In genomic region chr4:151325320-151326246, GRCh38 we compare ENCODE assay signal across 8 cellular contexts. TPM values are rescaled to one million over a fixed set of nuclear protein-coding genes. Genes with fewer than 3 reads are reported as not detected.
A peak's percentile ranks its signal among the peaks of the same experiment; 100 is the strongest.
DNase-seq lines count a peak whose midpoint lies in the region; ATAC-seq and FAIRE-seq lines count a peak whose summit lies in the region.

SH3D19 (minus strand) TSS chr4:151325605; CDS start chr4:151325352, 253 bp downstream.

- DNase-seq in Daoy (ENCODE audit: low read depth) (peak; percentile 57), M059J (ENCODE audit: low read depth) (peak; percentile 73), adipocyte (ENCODE audit: low read depth) (peak; percentile 76), head of caudate nucleus (peak in 41 of 42 donors; percentile 26 to 82 (median 68)), nucleus accumbens (lab: John Stamatoyannopoulos, UW) (peak in 47 of 56 donors; percentile 6 to 71 (median 44)), GM19239 (ENCODE audit: insufficient read length, low spot score) (no peak)
- no peak for DNase-seq in stimulated activated CD4-positive, alpha-beta T cell treated with anti-CD3 and anti-CD28 coated beads, Interleukin-1b, Interleukin-23, amount 100 ng/mL, for 48 hours

- peak within 1 kb of the TSS; percentile 92 for H3K4me3 ChIP-seq in adipocyte (ENCODE audit: low read length)

- H3K4me1 ChIP-seq in adipocyte (ENCODE audit: control insufficient read depth, insufficient read depth, low read length), result peaks cover 24% of the 10 kb centered on the region

- no peak for ATAC-seq in HG02970 (IDR thresholded peaks at IDR 0.05; ENCODE audit: low FRiP score, unreplicated experiment)

- no peaks in the 10 kb centered on the region for H3K27me3 ChIP-seq in adipocyte (replicated peaks; ENCODE audit: control insufficient read depth, insufficient read depth, low read length)

- no peaks in the 10 kb centered on the region for H3K9me3 ChIP-seq in adipocyte (ENCODE audit: control insufficient read depth, low read length)

- no peaks in the 10 kb centered on the region for H3K36me3 ChIP-seq in adipocyte (ENCODE audit: control insufficient read depth, insufficient read depth, low read length, severe bottlenecking)

- intact Hi-C loops in head of caudate nucleus (cut with DNase I), result no loop called here

- peak within 1 kb of the TSS; percentile 76 for H3K9ac ChIP-seq in adipocyte (ENCODE audit: low read length)

- no peak for FAIRE-seq in GM19239 (lab: Jason Lieb, UNC)

RNA-seq across cellular contexts. Expression of gene SH3D19, which starts in this region (rescaled TPM):
- 5.3 and 5.8 TPM in 2 replicates for total RNA-seq in Daoy (2014; rRNA removed; shearing (Covaris generic))
- 10.0 and 13.7 TPM in 2 replicates for total RNA-seq in M059J (2014; rRNA removed; shearing (Covaris generic))

Comparison
In these comparisons a context has a peak if more than half of its experiments do, and no peak if none do; other contexts are left out.
1. DNase-seq: peak in Daoy (single experiment), M059J (single experiment), adipocyte (single experiment), head of caudate nucleus (41 of 42) and nucleus accumbens (47 of 56); none in GM19239 (single experiment) and stimulated activated CD4-positive, alpha-beta T cell treated with anti-CD3 and anti-CD28 coated beads, Interleukin-1b, Interleukin-23, amount 100 ng/mL, for 48 hours (single experiment).